Comparison of ENCODE assay signal across 8 cellular contexts in genomic region chr1:36397378-36398230, GRCh38.
DNase-seq lines count a peak whose midpoint lies in the region; ATAC-seq and TF ChIP-seq lines count a peak whose summit lies in the region.

LSM10 (minus strand) TSS chr1:36397908; CDS start chr1:36394129, 3,779 bp downstream.

- H3K4me3 ChIP-seq in iPS-18c (ENCODE audit: insufficient read depth, low read depth, low read length) (peak within 1 kb of the TSS; percentile 86), skin epidermis (peak within 1 kb of the TSS; percentile 64 to 89 (median 71))

- in situ Hi-C loops in ACHN (cut with HindIII; ENCODE audit: low pct_ligation_motif_present, low pct_unique_long_range_greater_than_20kb, low sequenced_read_pairs), result no loop called here
- in situ Hi-C loops in T47D (cut with HindIII; ENCODE audit: low pct_unique_long_range_greater_than_20kb, low sequenced_read_pairs), result no loop called here

- H3K27ac ChIP-seq in VCaP, result peak within 1 kb of the TSS; percentile 79
- H3K27ac ChIP-seq in skin epidermis, result peak within 1 kb of the TSS; percentile 39 to 99 (median 90)

- H3K9me3 ChIP-seq in iPS-18c (ENCODE audit: control insufficient read depth, insufficient read depth, low read length), result no peaks in the 10 kb centered on the region

- DNase-seq in ACHN (peak; percentile 90), NCI-H2227 (lab: John Stamatoyannopoulos, UW; ENCODE audit: unreplicated experiment) (peak; percentile 96), T47D (ENCODE audit: low read depth in 1 of 2, low spot score in 1 of 2) (peak; percentile 75 to 92)

- TF ChIP-seq CTCF in VCaP (conservative IDR thresholded peaks at IDR 0.05), result no peak

- peak; percentile 41 for ATAC-seq in GM18873 (IDR thresholded peaks at IDR 0.05; ENCODE audit: low FRiP score, unreplicated experiment)
- peak; percentile 82 for ATAC-seq in HG03139 (IDR thresholded peaks at IDR 0.05; ENCODE audit: unreplicated experiment)

Comparison
In these comparisons a context has a peak if more than half of its experiments do, and no peak if none do; other contexts are left out.
1. Peak in every context shown above with its lines: DNase-seq, ATAC-seq, H3K4me3 ChIP-seq and H3K27ac ChIP-seq.